ENCODE assay signal across 8 cellular contexts in genomic region chr15:89888214-89888804, GRCh38. TPM values are rescaled to one million over a fixed set of nuclear protein-coding genes. Genes with fewer than 3 reads are reported as not detected.
A peak's percentile ranks its signal among the peaks of the same experiment; 100 is the strongest.
DNase-seq lines count a peak whose midpoint lies in the region; ATAC-seq and TF ChIP-seq lines count a peak whose summit lies in the region.

No MANE protein-coding gene starts in this region.

- TF ChIP-seq EP300 in suprapubic skin (IDR thresholded peaks at IDR 0.05), result no peak

- no peaks in the 10 kb centered on the region for H3K79me1 ChIP-seq in mesendoderm (ENCODE audit: low read length)

- H2BK120ac ChIP-seq in mesendoderm (ENCODE audit: low read depth, low read length), result no peak overlapping the region

- no peak overlapping the region for H3K27ac ChIP-seq in mesendoderm (ENCODE audit: low read depth, low read length)
- H3K27ac ChIP-seq in suprapubic skin, result no peak overlapping the region

- TF ChIP-seq POLR2A in suprapubic skin (IDR thresholded peaks at IDR 0.05), result no peak

- H3K4me3 ChIP-seq in mesendoderm (ENCODE audit: low read length), result no peak overlapping the region
- no peak overlapping the region for H3K4me3 ChIP-seq in suprapubic skin

- no peaks in the 10 kb centered on the region for H3K9me3 ChIP-seq in suprapubic skin

- H3K18ac ChIP-seq in mesendoderm (ENCODE audit: low read length), result no peak overlapping the region

- H3K36me3 ChIP-seq in mesendoderm (ENCODE audit: control insufficient read depth, insufficient read depth, low read length), result peaks cover 2% of the 10 kb centered on the region
- H3K36me3 ChIP-seq in suprapubic skin, result peaks cover 49% of the 10 kb centered on the region

- TF ChIP-seq CTCF in suprapubic skin (IDR thresholded peaks at IDR 0.05), result no peak

- H3K56ac ChIP-seq in mesendoderm (ENCODE audit: low read length), result no peak overlapping the region

- DNase-seq in EH (ENCODE audit: low read depth), result peak; percentile 86
- peak; percentile 64 for DNase-seq in LHCN-M2 (ENCODE audit: low read depth)
- DNase-seq in amniotic stem cell (lab: John Stamatoyannopoulos, UW), result peak; percentile 55
- DNase-seq in mesendoderm, result peak; percentile 59
- no peak for DNase-seq in suprapubic skin (ENCODE audit: low spot score in 2 of 2)
- no peak for DNase-seq in NCI-H2029 treated with DMSO at 0.1 percent for 48 hours (lab: John Stamatoyannopoulos, UW)

- H3K4me2 ChIP-seq in mesendoderm (ENCODE audit: low read length), result no peak overlapping the region

- no peak overlapping the region for H2BK15ac ChIP-seq in mesendoderm (replicated peaks; ENCODE audit: low read depth)

- H3K4ac ChIP-seq in mesendoderm (ENCODE audit: low read depth, low read length), result no peak overlapping the region

- no peak overlapping the region for H4K5ac ChIP-seq in mesendoderm (ENCODE audit: low read length)

- H3K4me1 ChIP-seq in mesendoderm (ENCODE audit: control insufficient read depth, low read depth, low read length) (no peaks in the 10 kb centered on the region), suprapubic skin (peaks cover 15% of the 10 kb centered on the region)

- no peak for ATAC-seq in GM18861 (IDR thresholded peaks at IDR 0.05; ENCODE audit: unreplicated experiment)
- no peak for ATAC-seq in GM21526 (IDR thresholded peaks at IDR 0.05; ENCODE audit: low FRiP score, unreplicated experiment)

- H3K79me2 ChIP-seq in mesendoderm (ENCODE audit: control insufficient read depth, insufficient read depth, low read length), result peaks cover 3% of the 10 kb centered on the region

- H2AK5ac ChIP-seq in mesendoderm (ENCODE audit: low read length), result no peak overlapping the region

- WGBS in mesendoderm (ENCODE audit: extremely low coverage, insufficient coverage, low lambda C conversion rate), result no CpG with 5 or more reads among the region's 4 CpGs
- WGBS in suprapubic skin, result 53% methylated on average over 4 of the region's 4 CpGs

- H3K9ac ChIP-seq in mesendoderm (ENCODE audit: low read length), result no peak overlapping the region

- H3K23ac ChIP-seq in mesendoderm (ENCODE audit: low read length), result no peak overlapping the region

- no peaks in the 10 kb centered on the region for H3K27me3 ChIP-seq in mesendoderm (ENCODE audit: insufficient read depth, low read length, poor library complexity)
- H3K27me3 ChIP-seq in suprapubic skin, result no peaks in the 10 kb centered on the region

- no peak overlapping the region for H2BK5ac ChIP-seq in mesendoderm (ENCODE audit: low read length)

- no peak overlapping the region for H4K8ac ChIP-seq in mesendoderm (ENCODE audit: low read depth, low read length)

RNA-seq across cellular contexts. Expression of gene AP3S2, which starts 5.5 kb away (rescaled TPM):
- 56.6 and 65.7 TPM in 2 replicates for total RNA-seq in LHCN-M2 (2014; rRNA removed)
- 34.2 TPM for polyA plus RNA-seq in LHCN-M2 (2012)
- polyA plus RNA-seq in mesendoderm (2013, experiment 1 of 2), result 21.4 TPM
- polyA plus RNA-seq in mesendoderm (2013, experiment 2 of 2), result 21.9 TPM
- total RNA-seq in suprapubic skin, result 10 to 100 TPM; 15.5 to 70.4 (median 28.4) TPM

RNA-seq across cellular contexts. Expression of gene ARPIN, which starts 24.4 kb away (rescaled TPM):
- total RNA-seq in LHCN-M2 (2014; rRNA removed) (10.9 and 14.3 TPM in 2 replicates), suprapubic skin (10 to 100 TPM; 12.0 to 24.8 (median 16.6) TPM)
- 11.4 TPM for polyA plus RNA-seq in LHCN-M2 (2012)
- 1.3 TPM for polyA plus RNA-seq in mesendoderm (2013, experiment 1 of 2)
- polyA plus RNA-seq in mesendoderm (2013, experiment 2 of 2), result 1.4 TPM

Comparison
In these comparisons a context has a peak if more than half of its experiments do, and no peak if none do; other contexts are left out.
1. DNase-seq: peak in EH (single experiment), LHCN-M2 (single experiment), amniotic stem cell (single experiment) and mesendoderm (single experiment); none in suprapubic skin (0 of 2) and NCI-H2029 treated with DMSO at 0.1 percent for 48 hours (single experiment).